In the genomic region with DNA sequence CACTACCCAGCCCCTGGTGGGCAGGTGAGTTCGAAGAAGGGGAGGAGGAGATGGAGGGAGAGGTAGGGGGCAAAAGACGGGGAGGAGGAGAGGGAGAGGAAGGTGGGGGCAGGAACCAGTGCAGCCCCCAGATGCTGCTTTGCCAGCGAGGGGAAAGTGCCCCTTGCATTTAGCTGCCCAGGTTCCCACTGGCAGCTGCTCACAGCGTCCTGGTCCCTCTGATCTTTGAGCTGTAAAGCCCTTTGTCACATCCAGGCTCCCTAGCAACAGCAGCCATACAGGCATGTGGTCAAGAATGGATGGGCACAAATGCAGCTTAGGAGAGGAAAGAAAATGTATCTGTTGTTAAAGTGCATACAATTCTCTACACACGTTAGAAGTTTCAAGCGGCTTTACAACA, we compare ENCODE assay signal across 1 cellular context.
TF ChIP-seq lines count a peak whose summit lies in the region.

No MANE protein-coding gene starts in this region.

TF ChIP-seq in H1, 55 proteins besides CTCF, POLR2A, EP300 and RAD21:
- TF ChIP-seq TAF1 (IDR thresholded peaks at IDR 0.05; ENCODE audit: low read depth, low read length) = no peak
- TF ChIP-seq JUN (IDR thresholded peaks at IDR 0.05; ENCODE audit: low read depth, low read length) = no peak
- no peak for TF ChIP-seq RNF2 (IDR thresholded peaks at IDR 0.05; ENCODE audit: borderline replicate concordance, low read depth, low read length, missing control alignments, poor library complexity, severe bottlenecking)
- TF ChIP-seq POLR2AphosphoS5 (IDR thresholded peaks at IDR 0.05; ENCODE audit: low read depth, low read length) = no peak
- TF ChIP-seq CBX5 (IDR thresholded peaks at IDR 0.05; ENCODE audit: low read depth, low read length) = no peak
- no peak for TF ChIP-seq TAF7 (optimal IDR thresholded peaks at IDR 0.05; ENCODE audit: borderline replicate concordance, low read depth, low read length)
- TF ChIP-seq, protein P1, sequence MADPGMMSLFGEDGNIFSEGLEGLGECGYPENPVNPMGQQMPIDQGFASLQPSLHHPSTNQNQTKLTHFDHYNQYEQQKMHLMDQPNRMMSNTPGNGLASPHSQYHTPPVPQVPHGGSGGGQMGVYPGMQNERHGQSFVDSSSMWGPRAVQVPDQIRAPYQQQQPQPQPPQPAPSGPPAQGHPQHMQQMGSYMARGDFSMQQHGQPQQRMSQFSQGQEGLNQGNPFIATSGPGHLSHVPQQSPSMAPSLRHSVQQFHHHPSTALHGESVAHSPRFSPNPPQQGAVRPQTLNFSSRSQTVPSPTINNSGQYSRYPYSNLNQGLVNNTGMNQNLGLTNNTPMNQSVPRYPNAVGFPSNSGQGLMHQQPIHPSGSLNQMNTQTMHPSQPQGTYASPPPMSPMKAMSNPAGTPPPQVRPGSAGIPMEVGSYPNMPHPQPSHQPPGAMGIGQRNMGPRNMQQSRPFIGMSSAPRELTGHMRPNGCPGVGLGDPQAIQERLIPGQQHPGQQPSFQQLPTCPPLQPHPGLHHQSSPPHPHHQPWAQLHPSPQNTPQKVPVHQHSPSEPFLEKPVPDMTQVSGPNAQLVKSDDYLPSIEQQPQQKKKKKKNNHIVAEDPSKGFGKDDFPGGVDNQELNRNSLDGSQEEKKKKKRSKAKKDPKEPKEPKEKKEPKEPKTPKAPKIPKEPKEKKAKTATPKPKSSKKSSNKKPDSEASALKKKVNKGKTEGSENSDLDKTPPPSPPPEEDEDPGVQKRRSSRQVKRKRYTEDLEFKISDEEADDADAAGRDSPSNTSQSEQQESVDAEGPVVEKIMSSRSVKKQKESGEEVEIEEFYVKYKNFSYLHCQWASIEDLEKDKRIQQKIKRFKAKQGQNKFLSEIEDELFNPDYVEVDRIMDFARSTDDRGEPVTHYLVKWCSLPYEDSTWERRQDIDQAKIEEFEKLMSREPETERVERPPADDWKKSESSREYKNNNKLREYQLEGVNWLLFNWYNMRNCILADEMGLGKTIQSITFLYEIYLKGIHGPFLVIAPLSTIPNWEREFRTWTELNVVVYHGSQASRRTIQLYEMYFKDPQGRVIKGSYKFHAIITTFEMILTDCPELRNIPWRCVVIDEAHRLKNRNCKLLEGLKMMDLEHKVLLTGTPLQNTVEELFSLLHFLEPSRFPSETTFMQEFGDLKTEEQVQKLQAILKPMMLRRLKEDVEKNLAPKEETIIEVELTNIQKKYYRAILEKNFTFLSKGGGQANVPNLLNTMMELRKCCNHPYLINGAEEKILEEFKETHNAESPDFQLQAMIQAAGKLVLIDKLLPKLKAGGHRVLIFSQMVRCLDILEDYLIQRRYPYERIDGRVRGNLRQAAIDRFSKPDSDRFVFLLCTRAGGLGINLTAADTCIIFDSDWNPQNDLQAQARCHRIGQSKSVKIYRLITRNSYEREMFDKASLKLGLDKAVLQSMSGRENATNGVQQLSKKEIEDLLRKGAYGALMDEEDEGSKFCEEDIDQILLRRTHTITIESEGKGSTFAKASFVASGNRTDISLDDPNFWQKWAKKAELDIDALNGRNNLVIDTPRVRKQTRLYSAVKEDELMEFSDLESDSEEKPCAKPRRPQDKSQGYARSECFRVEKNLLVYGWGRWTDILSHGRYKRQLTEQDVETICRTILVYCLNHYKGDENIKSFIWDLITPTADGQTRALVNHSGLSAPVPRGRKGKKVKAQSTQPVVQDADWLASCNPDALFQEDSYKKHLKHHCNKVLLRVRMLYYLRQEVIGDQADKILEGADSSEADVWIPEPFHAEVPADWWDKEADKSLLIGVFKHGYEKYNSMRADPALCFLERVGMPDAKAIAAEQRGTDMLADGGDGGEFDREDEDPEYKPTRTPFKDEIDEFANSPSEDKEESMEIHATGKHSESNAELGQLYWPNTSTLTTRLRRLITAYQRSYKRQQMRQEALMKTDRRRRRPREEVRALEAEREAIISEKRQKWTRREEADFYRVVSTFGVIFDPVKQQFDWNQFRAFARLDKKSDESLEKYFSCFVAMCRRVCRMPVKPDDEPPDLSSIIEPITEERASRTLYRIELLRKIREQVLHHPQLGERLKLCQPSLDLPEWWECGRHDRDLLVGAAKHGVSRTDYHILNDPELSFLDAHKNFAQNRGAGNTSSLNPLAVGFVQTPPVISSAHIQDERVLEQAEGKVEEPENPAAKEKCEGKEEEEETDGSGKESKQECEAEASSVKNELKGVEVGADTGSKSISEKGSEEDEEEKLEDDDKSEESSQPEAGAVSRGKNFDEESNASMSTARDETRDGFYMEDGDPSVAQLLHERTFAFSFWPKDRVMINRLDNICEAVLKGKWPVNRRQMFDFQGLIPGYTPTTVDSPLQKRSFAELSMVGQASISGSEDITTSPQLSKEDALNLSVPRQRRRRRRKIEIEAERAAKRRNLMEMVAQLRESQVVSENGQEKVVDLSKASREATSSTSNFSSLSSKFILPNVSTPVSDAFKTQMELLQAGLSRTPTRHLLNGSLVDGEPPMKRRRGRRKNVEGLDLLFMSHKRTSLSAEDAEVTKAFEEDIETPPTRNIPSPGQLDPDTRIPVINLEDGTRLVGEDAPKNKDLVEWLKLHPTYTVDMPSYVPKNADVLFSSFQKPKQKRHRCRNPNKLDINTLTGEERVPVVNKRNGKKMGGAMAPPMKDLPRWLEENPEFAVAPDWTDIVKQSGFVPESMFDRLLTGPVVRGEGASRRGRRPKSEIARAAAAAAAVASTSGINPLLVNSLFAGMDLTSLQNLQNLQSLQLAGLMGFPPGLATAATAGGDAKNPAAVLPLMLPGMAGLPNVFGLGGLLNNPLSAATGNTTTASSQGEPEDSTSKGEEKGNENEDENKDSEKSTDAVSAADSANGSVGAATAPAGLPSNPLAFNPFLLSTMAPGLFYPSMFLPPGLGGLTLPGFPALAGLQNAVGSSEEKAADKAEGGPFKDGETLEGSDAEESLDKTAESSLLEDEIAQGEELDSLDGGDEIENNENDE (IDR thresholded peaks at IDR 0.05; ENCODE audit: insufficient replicate concordance, low read length) = no peak
- TF ChIP-seq, protein P2, sequence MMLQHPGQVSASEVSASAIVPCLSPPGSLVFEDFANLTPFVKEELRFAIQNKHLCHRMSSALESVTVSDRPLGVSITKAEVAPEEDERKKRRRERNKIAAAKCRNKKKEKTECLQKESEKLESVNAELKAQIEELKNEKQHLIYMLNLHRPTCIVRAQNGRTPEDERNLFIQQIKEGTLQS (IDR thresholded peaks at IDR 0.05; ENCODE audit: insufficient read depth, low read depth, low read length) = no peak
- no peak for TF ChIP-seq GABPA (IDR thresholded peaks at IDR 0.05; ENCODE audit: borderline replicate concordance, insufficient read depth, low read length)
